ENCODE assay signal across 3 cellular contexts in genomic region chr1:173444757-173445156, GRCh38.
TF ChIP-seq lines count a peak whose summit lies in the region.

No MANE protein-coding gene starts in this region.

TF ChIP-seq in H1, 55 proteins besides CTCF, POLR2A, EP300 and RAD21:
- TF ChIP-seq USF2 (IDR thresholded peaks at IDR 0.05; ENCODE audit: low read length) = no peak
- TF ChIP-seq KDM5A (IDR thresholded peaks at IDR 0.05; ENCODE audit: low read length) = no peak
- no peak for TF ChIP-seq BCL11A (IDR thresholded peaks at IDR 0.05; ENCODE audit: low read depth in 2 of 2, low read length in 2 of 2)
- no peak for TF ChIP-seq HDAC6 (IDR thresholded peaks at IDR 0.05; ENCODE audit: low read depth, low read length)
- no peak for TF ChIP-seq YY1 (IDR thresholded peaks at IDR 0.05; ENCODE audit: low read depth, low read length)
- TF ChIP-seq SIRT6 (IDR thresholded peaks at IDR 0.05; ENCODE audit: low read length) = no peak
- no peak for TF ChIP-seq SAP30 (IDR thresholded peaks at IDR 0.05; ENCODE audit: insufficient read depth, insufficient replicate concordance, low read length)
- TF ChIP-seq TEAD4 (IDR thresholded peaks at IDR 0.05; ENCODE audit: low read depth, low read length) = no peak

TF ChIP-seq in SK-N-SH treated with all-trans-retinoic acid at 6 μM for 48 hours, 23 proteins besides CTCF, POLR2A, EP300 and RAD21:
- no peak for TF ChIP-seq TCF4 (CRISPR knock-in tag; IDR thresholded peaks at IDR 0.05; ENCODE audit: borderline replicate concordance)
- no peak for TF ChIP-seq ZNF8 (CRISPR knock-in tag; IDR thresholded peaks at IDR 0.05)
- TF ChIP-seq TOX (CRISPR knock-in tag; IDR thresholded peaks at IDR 0.05; ENCODE audit: borderline replicate concordance) = no peak
- TF ChIP-seq ZFP3 (CRISPR knock-in tag; IDR thresholded peaks at IDR 0.05) = no peak
- TF ChIP-seq GLIS3 (CRISPR knock-in tag; IDR thresholded peaks at IDR 0.05) = no peak
- no peak for TF ChIP-seq SNAI2 (CRISPR knock-in tag; IDR thresholded peaks at IDR 0.05)
- TF ChIP-seq CSDC2 (CRISPR knock-in tag; IDR thresholded peaks at IDR 0.05) = no peak
- TF ChIP-seq ZNF70 (CRISPR knock-in tag; IDR thresholded peaks at IDR 0.05) = no peak
- no peak for TF ChIP-seq ZFP30 (CRISPR knock-in tag; IDR thresholded peaks at IDR 0.05)
- no peak for TF ChIP-seq ARNTL (CRISPR knock-in tag; IDR thresholded peaks at IDR 0.05; ENCODE audit: borderline replicate concordance, low read depth)
- TF ChIP-seq ISL1 (CRISPR knock-in tag; IDR thresholded peaks at IDR 0.05) = no peak
- TF ChIP-seq ZNF565 (CRISPR knock-in tag; conservative IDR thresholded peaks at IDR 0.05; ENCODE audit: low read depth) = no peak
- no peak for TF ChIP-seq RARB (CRISPR knock-in tag; IDR thresholded peaks at IDR 0.05)

TF ChIP-seq in GM12891, 5 proteins besides CTCF, POLR2A, EP300 and RAD21:
- no peak for TF ChIP-seq TAF1 (IDR thresholded peaks at IDR 0.05; ENCODE audit: low read depth, low read length)
- no peak for TF ChIP-seq PAX5 (IDR thresholded peaks at IDR 0.05; ENCODE audit: insufficient read depth, low read length, severe bottlenecking)
- no peak for TF ChIP-seq POU2F2 (IDR thresholded peaks at IDR 0.05; ENCODE audit: low read depth, low read length)
- no peak for TF ChIP-seq POLR2AphosphoS5 (IDR thresholded peaks at IDR 0.05; ENCODE audit: low read depth, low read length)
- no peak for TF ChIP-seq SPI1 (IDR thresholded peaks at IDR 0.05; ENCODE audit: low read depth, low read length)
